In the genomic region with DNA sequence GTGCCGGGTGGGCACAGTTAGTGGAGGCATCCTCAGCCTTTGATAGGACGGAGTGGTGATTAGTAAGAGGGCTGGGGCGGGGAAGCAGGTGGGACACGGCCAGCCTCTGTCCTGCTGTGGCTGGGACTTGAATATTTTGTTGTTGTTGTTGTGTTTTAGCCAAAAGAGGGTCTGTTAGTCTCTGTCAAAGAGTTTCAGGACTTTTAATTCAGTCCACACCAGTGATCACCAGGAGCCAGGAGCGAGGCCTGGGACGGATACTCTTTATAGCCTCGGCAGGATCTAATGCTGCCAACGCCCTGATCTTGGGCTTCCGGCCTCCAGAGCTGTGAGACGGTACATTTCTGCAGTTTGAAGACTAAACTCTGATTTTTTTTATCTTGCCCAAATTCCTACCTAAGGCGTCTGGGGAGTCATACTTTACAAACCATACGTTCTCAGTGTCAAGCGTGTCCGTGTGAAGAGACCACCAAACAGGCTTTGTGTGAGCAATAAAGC, we compare ENCODE assay signal across 16 cellular contexts. TPM values are rescaled to one million over a fixed set of nuclear protein-coding genes. Genes with fewer than 3 reads are reported as not detected.
DNase-seq lines count a peak whose midpoint lies in the region; ATAC-seq and TF ChIP-seq lines count a peak whose summit lies in the region.
"Had no signal": no experiment of that assay in that cellular context is flagged by ENCODE, and none has a peak within 500 bp of the region (broad histone marks: within the 10 kb centered on the region; RNA-seq: fewer than 3 reads in every experiment).

No MANE protein-coding gene starts in this region.

- H3K27ac Mint-ChIP-seq in activated CD4-positive, alpha-beta memory T cell treated with anti-CD3 and anti-CD28 coated beads, Interleukin-2, amount 10 ng/mL, durations not matched to agents 7 days and 5 days: peak overlapping the region; percentile 96

- no peak for DNase-seq in left ventricle myocardium inferior
- no peak for DNase-seq in cardiac septum (ENCODE audit: low spot score)
- DNase-seq in activated CD4-positive, alpha-beta memory T cell treated with anti-CD3 and anti-CD28 coated beads, Interleukin-2, amount 10 ng/mL, durations not matched to agents 7 days and 5 days: no peak
- peak; percentile 47 for DNase-seq in mesendoderm
- no peak for DNase-seq in NCI-H1092 (lab: John Stamatoyannopoulos, UW)
- no peak for DNase-seq in adrenal gland
- no peak for DNase-seq in NCI-H1436 treated with DMSO at 0.1 percent for 48 hours (lab: John Stamatoyannopoulos, UW)
- DNase-seq: BE2C; MG63; NCI-H524 treated with DMSO at 0.1 percent for 48 hours; nucleus accumbens; SK-N-SH; stimulated activated naive CD4-positive, alpha-beta T cell treated with Interleukin-2 at 50 U/mL for 16 hours had no signal

- H3K4me3 ChIP-seq in left ventricle myocardium inferior (no peak overlapping the region), mesendoderm (ENCODE audit: low read length) (no peak overlapping the region), adrenal gland (no peak overlapping the region)
- H3K4me3 ChIP-seq: breast epithelium, HAP-1, MG63 had no signal

- POLR2A ChIA-PET in activated CD4-positive, alpha-beta memory T cell treated with anti-CD3 and anti-CD28 coated beads, Interleukin-2, amount 10 ng/mL, durations not matched to agents 7 days and 5 days (lab: Charles Lee): interaction anchor here (1.3 to 19.7 kb wide), 4 partner anchors 13 to 113 kb away, joined by 4 to 390 read pairs (median 43); a partner anchor contains a TSS

- peaks cover 84% of the 10 kb centered on the region for H3K4me1 Mint-ChIP-seq in activated CD4-positive, alpha-beta memory T cell treated with anti-CD3 and anti-CD28 coated beads, Interleukin-2, amount 10 ng/mL, durations not matched to agents 7 days and 5 days

- H3K4me3 Mint-ChIP-seq in activated CD4-positive, alpha-beta memory T cell treated with anti-CD3 and anti-CD28 coated beads, Interleukin-2, amount 10 ng/mL, durations not matched to agents 7 days and 5 days: peak overlapping the region; percentile 92

- CTCF ChIA-PET in activated CD4-positive, alpha-beta memory T cell treated with anti-CD3 and anti-CD28 coated beads, Interleukin-2, amount 10 ng/mL, durations not matched to agents 7 days and 5 days (lab: Charles Lee): interaction anchor here (1.9 kb wide), 1 partner anchor 156 kb away, joined by 7 read pairs; a partner anchor contains a TSS

- no peak for ATAC-seq in GM21367 (IDR thresholded peaks at IDR 0.05; ENCODE audit: unreplicated experiment)

- no peaks in the 10 kb centered on the region for H3K9me3 ChIP-seq in left ventricle myocardium inferior (replicated peaks)
- H3K9me3 ChIP-seq in adrenal gland (replicated peaks in 1 of 3): no peaks in the 10 kb centered on the region
- H3K9me3 ChIP-seq: BE2C, breast epithelium, HAP-1, MG63, SK-N-SH had no signal

- no peak for TF ChIP-seq POLR2A in adrenal gland (IDR thresholded peaks at IDR 0.05)

- no CpG with 5 or more reads among the region's 14 CpGs for WGBS in mesendoderm (ENCODE audit: extremely low coverage, insufficient coverage, low lambda C conversion rate)
- 78 to 85% (median 81%) methylated on average over 14 of the region's 14 CpGs for WGBS in adrenal gland, 4 donors

- H2BK5ac ChIP-seq in mesendoderm (ENCODE audit: low read length): peak overlapping the region; percentile 67

- no peak overlapping the region for H2AK5ac ChIP-seq in mesendoderm (ENCODE audit: low read length)

- no peaks in the 10 kb centered on the region for H3K79me2 ChIP-seq in mesendoderm (ENCODE audit: control insufficient read depth, insufficient read depth, low read length)

- H3K23ac ChIP-seq in mesendoderm (ENCODE audit: low read length): no peak overlapping the region

- peaks cover 12% of the 10 kb centered on the region for H3K36me3 Mint-ChIP-seq in activated CD4-positive, alpha-beta memory T cell treated with anti-CD3 and anti-CD28 coated beads, Interleukin-2, amount 10 ng/mL, durations not matched to agents 7 days and 5 days (ENCODE audit: low read depth)

- intact Hi-C loops in left ventricle myocardium inferior (cut with micrococcal nuclease) (no loop called here), cardiac septum (cut with DNase I) (no loop called here), adrenal gland (cut with DNase I) (no loop called here)

- H3K27me3 ChIP-seq in left ventricle myocardium inferior (ENCODE audit: low read depth) (no peaks in the 10 kb centered on the region), mesendoderm (ENCODE audit: insufficient read depth, low read length, poor library complexity) (no peaks in the 10 kb centered on the region), adrenal gland (no peaks in the 10 kb centered on the region)
- H3K27me3 ChIP-seq: BE2C, breast epithelium, MG63 had no signal

- H3K4ac ChIP-seq in mesendoderm (ENCODE audit: low read depth, low read length): no peak overlapping the region

- H3K79me1 ChIP-seq in mesendoderm (ENCODE audit: low read length): peaks cover 4% of the 10 kb centered on the region

- TF ChIP-seq CTCF in left ventricle myocardium inferior (IDR thresholded peaks at IDR 0.05; ENCODE audit: borderline replicate concordance) (no peak), adrenal gland (IDR thresholded peaks at IDR 0.05) (no peak)

- H4K8ac ChIP-seq in mesendoderm (ENCODE audit: low read depth, low read length): no peak overlapping the region

- H3K36me3 ChIP-seq in left ventricle myocardium inferior (no peaks in the 10 kb centered on the region), mesendoderm (ENCODE audit: control insufficient read depth, insufficient read depth, low read length) (no peaks in the 10 kb centered on the region), adrenal gland (replicated peaks in 1 of 2) (peaks cover 0 to 1% of the 10 kb centered on the region in 2 donors)
- H3K36me3 ChIP-seq: BE2C, breast epithelium, HAP-1 had no signal

- peak overlapping the region; percentile 74 for H3K56ac ChIP-seq in mesendoderm (ENCODE audit: low read length)

- H3K4me1 ChIP-seq in left ventricle myocardium inferior (peaks cover 37% of the 10 kb centered on the region), mesendoderm (ENCODE audit: control insufficient read depth, low read depth, low read length) (peaks cover 10% of the 10 kb centered on the region), adrenal gland (replicated peaks in 1 of 2) (peaks cover 27 to 43% of the 10 kb centered on the region in 2 donors)

- no peak overlapping the region for H2BK15ac ChIP-seq in mesendoderm (replicated peaks; ENCODE audit: low read depth)

- H2BK120ac ChIP-seq in mesendoderm (ENCODE audit: low read depth, low read length): no peak overlapping the region

- H3K18ac ChIP-seq in mesendoderm (ENCODE audit: low read length): peak overlapping the region; percentile 44

- H3K9me3 Mint-ChIP-seq in activated CD4-positive, alpha-beta memory T cell treated with anti-CD3 and anti-CD28 coated beads, Interleukin-2, amount 10 ng/mL, durations not matched to agents 7 days and 5 days: no peaks in the 10 kb centered on the region

- no peak overlapping the region for H3K4me2 ChIP-seq in mesendoderm (ENCODE audit: low read length)
- H3K4me2 ChIP-seq: SK-N-SH had no signal

- H3K9ac ChIP-seq in mesendoderm (ENCODE audit: low read length): peak overlapping the region; percentile 44
- H3K9ac ChIP-seq: SK-N-SH had no signal

- H4K5ac ChIP-seq in mesendoderm (ENCODE audit: low read length): no peak overlapping the region

- H3K27ac ChIP-seq in left ventricle myocardium inferior (replicated peaks) (peak overlapping the region; percentile 32), mesendoderm (ENCODE audit: low read depth, low read length) (peak overlapping the region; percentile 97), adrenal gland (peak overlapping the region in 1 of 5 donors; percentile 47)

- no peaks in the 10 kb centered on the region for H3K27me3 Mint-ChIP-seq in activated CD4-positive, alpha-beta memory T cell treated with anti-CD3 and anti-CD28 coated beads, Interleukin-2, amount 10 ng/mL, durations not matched to agents 7 days and 5 days

RNA-seq across cellular contexts. Expression of a gene that starts 2.9 kb away (rescaled TPM):
- total RNA-seq in left ventricle myocardium inferior: 25.6 TPM
- 46.4 TPM for total RNA-seq in cardiac septum
- total RNA-seq in activated CD4-positive, alpha-beta memory T cell treated with anti-CD3 and anti-CD28 coated beads, Interleukin-2, amount 10 ng/mL, durations not matched to agents 7 days and 5 days: 100 to 1,000 TPM; 787 to 849 TPM
- polyA plus RNA-seq in mesendoderm (2013, experiment 1 of 2): 6.6 TPM
- 6.6 TPM for polyA plus RNA-seq in mesendoderm (2013, experiment 2 of 2)
- 100 to 1,000 TPM in 7 of 8 donors, 10 to 100 TPM in 1; 77.5 to 182 (median 135) TPM for total RNA-seq in adrenal gland
- polyA plus RNA-seq in adrenal gland: 100 to 1,000 TPM in 1 of 3 donors, 10 to 100 TPM in 2; 51.1 to 123 (median 78.2) TPM

RNA-seq across cellular contexts. Expression of a gene that starts 37.5 kb away (rescaled TPM):
- total RNA-seq in left ventricle myocardium inferior (4.1 TPM), cardiac septum (8.3 TPM), adrenal gland (100 to 1,000 TPM in 1 of 8 donors, 10 to 100 TPM in 7; 27.0 to 101 (median 50.5) TPM)
- 10 to 100 TPM; 16.0 to 20.0 TPM for total RNA-seq in activated CD4-positive, alpha-beta memory T cell treated with anti-CD3 and anti-CD28 coated beads, Interleukin-2, amount 10 ng/mL, durations not matched to agents 7 days and 5 days
- 7.9 TPM for polyA plus RNA-seq in mesendoderm (2013, experiment 1 of 2)
- 7.1 TPM for polyA plus RNA-seq in mesendoderm (2013, experiment 2 of 2)
- polyA plus RNA-seq in adrenal gland: 10 to 100 TPM; 14.0 to 78.3 (median 58.2) TPM

RNA-seq across cellular contexts. Expression of a gene that starts 37.6 kb away (rescaled TPM):
- 10.9 TPM for total RNA-seq in left ventricle myocardium inferior
- total RNA-seq in cardiac septum: 21.4 TPM
- total RNA-seq in activated CD4-positive, alpha-beta memory T cell treated with anti-CD3 and anti-CD28 coated beads, Interleukin-2, amount 10 ng/mL, durations not matched to agents 7 days and 5 days: 10 to 100 TPM; 56.5 to 61.1 TPM
- polyA plus RNA-seq in mesendoderm (2013, experiment 1 of 2): 7.2 TPM
- polyA plus RNA-seq in mesendoderm (2013, experiment 2 of 2): 7.0 TPM
- total RNA-seq in adrenal gland: 100 to 1,000 TPM in 4 of 8 donors, 10 to 100 TPM in 4; 48.0 to 194 (median 89.3) TPM
- polyA plus RNA-seq in adrenal gland: 100 to 1,000 TPM in 2 of 3 donors, 10 to 100 TPM in 1; 33.3 to 167 (median 136) TPM

Comparison
In these comparisons a context has a peak if more than half of its experiments do, and no peak if none do; other contexts are left out.
1. RNA of a gene that starts 2.9 kb away (total RNA-seq): 787 to 849 TPM in activated CD4-positive, alpha-beta memory T cell treated with anti-CD3 and anti-CD28 coated beads, Interleukin-2, amount 10 ng/mL, durations not matched to agents 7 days and 5 days; 77.5 to 182 TPM in adrenal gland, 46.4 TPM in cardiac septum (single experiment) and 25.6 TPM in left ventricle myocardium inferior (single experiment); every median in the first group is over 4 times any median in the second.